Comparison of ENCODE assay signal across 25 cellular contexts in the genomic region with DNA sequence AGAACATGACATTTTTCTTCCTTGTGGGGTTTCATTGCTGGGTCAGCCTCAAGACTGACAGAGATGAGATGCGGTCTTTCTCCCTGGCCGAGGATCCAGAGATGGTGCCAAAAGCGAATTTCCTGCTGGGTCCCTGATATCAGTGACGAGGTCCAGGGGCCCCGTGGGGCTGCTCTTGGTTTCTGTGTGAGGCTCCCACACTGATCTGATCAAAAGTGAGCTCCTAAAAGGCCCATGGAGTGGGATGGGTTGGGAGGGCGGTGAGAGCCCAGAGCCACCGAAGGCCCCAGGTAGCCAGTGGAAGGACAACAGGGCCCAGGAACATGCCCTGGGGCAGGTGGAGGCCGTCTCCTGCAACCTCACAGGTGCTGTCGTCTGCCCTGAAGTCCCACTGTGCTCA.
DNase-seq lines count a peak whose midpoint lies in the region; ATAC-seq, FAIRE-seq and TF ChIP-seq lines count a peak whose summit lies in the region.
"Had no signal": no experiment of that assay in that cellular context is flagged by ENCODE, and none has a peak within 500 bp of the region (broad histone marks: within the 10 kb centered on the region; RNA-seq: fewer than 3 reads in every experiment).

No MANE protein-coding gene starts in this region.

- H3K4me1 Mint-ChIP-seq in glutamatergic neuron (ENCODE audit: low read depth, unreplicated experiment): no peaks in the 10 kb centered on the region
- H3K4me1 Mint-ChIP-seq: CD14-positive monocyte; CD4-positive, alpha-beta memory T cell; CD4-positive, CD25-positive, alpha-beta regulatory T cell; CD8-positive, alpha-beta memory T cell had no signal

- TF ChIP-seq CTCF in RWPE2 (IDR thresholded peaks at IDR 0.05; ENCODE audit: poor library complexity, severe bottlenecking) (no peak), coronary artery (IDR thresholded peaks at IDR 0.05) (no peak), glutamatergic neuron (IDR thresholded peaks at IDR 0.05; ENCODE audit: partially characterized antibody, unreplicated experiment) (no peak)

- no peaks in the 10 kb centered on the region for H3K9me3 ChIP-seq in RWPE2 (ENCODE audit: severe bottlenecking)
- H3K9me3 ChIP-seq: BLaER1 had no signal

- no peaks in the 10 kb centered on the region for H3K27me3 Mint-ChIP-seq in glutamatergic neuron (ENCODE audit: unreplicated experiment)
- H3K27me3 Mint-ChIP-seq: CD4-positive, alpha-beta memory T cell; CD4-positive, CD25-positive, alpha-beta regulatory T cell had no signal

- no peak overlapping the region for H3K27ac ChIP-seq in RWPE2 (ENCODE audit: poor library complexity, severe bottlenecking)
- H3K27ac ChIP-seq in coronary artery: no peak overlapping the region
- H3K27ac ChIP-seq: BLaER1 had no signal

- no peak overlapping the region for H3K27ac Mint-ChIP-seq in glutamatergic neuron (ENCODE audit: unreplicated experiment)
- H3K27ac Mint-ChIP-seq: CD14-positive monocyte; CD4-positive, alpha-beta memory T cell; CD4-positive, CD25-positive, alpha-beta regulatory T cell; CD8-positive, alpha-beta memory T cell had no signal

- H3K4me3 ChIP-seq in RWPE2 (ENCODE audit: severe bottlenecking) (no peak overlapping the region), coronary artery (no peak overlapping the region)
- H3K4me3 ChIP-seq: BLaER1 had no signal

- ATAC-seq in RWPE2 (ENCODE audit: low read depth): no peak

- no peaks in the 10 kb centered on the region for H3K36me3 ChIP-seq in RWPE2 (ENCODE audit: low read depth)
- H3K36me3 ChIP-seq: BE2C, BLaER1 had no signal

- no peaks in the 10 kb centered on the region for H3K4me1 ChIP-seq in RWPE2 (ENCODE audit: insufficient read depth, poor library complexity, severe bottlenecking)
- H3K4me1 ChIP-seq: BE2C had no signal

- H3K4me3 Mint-ChIP-seq in glutamatergic neuron (ENCODE audit: unreplicated experiment): no peak overlapping the region
- H3K4me3 Mint-ChIP-seq: CD14-positive monocyte; CD4-positive, alpha-beta memory T cell; CD4-positive, CD25-positive, alpha-beta regulatory T cell; CD8-positive, alpha-beta memory T cell had no signal

- no peak for FAIRE-seq in urothelium cell line (lab: Jason Lieb, UNC)
- FAIRE-seq: A204.1, G401.6, GM12891, GM19239 had no signal

- DNase-seq in RWPE2 (ENCODE audit: low spot score) (peak; percentile 76), coronary artery (ENCODE audit: low spot score) (peak; percentile 47), mesenteric fat pad (ENCODE audit: low spot score) (peak; percentile 51), glutamatergic neuron (no peak), urothelium cell line (ENCODE audit: low spot score) (no peak), DMS79 treated with DMSO at 0.1 percent for 48 hours (lab: John Stamatoyannopoulos, UW) (no peak)
- DNase-seq: 8988T; ACHN; BE2C; C1 segment of cervical spinal cord; CD4-positive, alpha-beta memory T cell; CD4-positive, CD25-positive, alpha-beta regulatory T cell; CD8-positive, alpha-beta memory T cell; COR-L47; DMS 273 treated with DMSO at 0.1 percent for 48 hours; DMS153; DMS53; DMS79; GF-D8 had no signal

- H3K27me3 ChIP-seq in RWPE2 (ENCODE audit: insufficient read depth, poor library complexity, severe bottlenecking): peaks cover 56% of the 10 kb centered on the region
- H3K27me3 ChIP-seq: BE2C, BLaER1 had no signal

- peaks cover 3% of the 10 kb centered on the region for H3K36me3 Mint-ChIP-seq in glutamatergic neuron (ENCODE audit: unreplicated experiment)
- H3K36me3 Mint-ChIP-seq: CD14-positive monocyte; CD4-positive, alpha-beta memory T cell; CD4-positive, CD25-positive, alpha-beta regulatory T cell; CD8-positive, alpha-beta memory T cell had no signal

- peaks cover 3% of the 10 kb centered on the region for H3K9me3 Mint-ChIP-seq in glutamatergic neuron (ENCODE audit: unreplicated experiment)

Comparison
In these comparisons a context has a peak if more than half of its experiments do, and no peak if none do; other contexts are left out.
1. DNase-seq: peak in RWPE2 (single experiment), coronary artery (single experiment) and mesenteric fat pad (single experiment); none in glutamatergic neuron (single experiment), urothelium cell line (single experiment) and DMS79 treated with DMSO at 0.1 percent for 48 hours (single experiment).